Comparison of ENCODE assay signal across 22 cellular contexts in genomic region chr11:61862714-61863547, GRCh38. TPM values are rescaled to one million over a fixed set of nuclear protein-coding genes. Genes with fewer than 3 reads are reported as not detected.
A peak's percentile ranks its signal among the peaks of the same experiment; 100 is the strongest.
DNase-seq lines count a peak whose midpoint lies in the region; ATAC-seq, FAIRE-seq and TF ChIP-seq lines count a peak whose summit lies in the region.
"Had no signal": no experiment of that assay in that cellular context is flagged by ENCODE, and none has a peak within 500 bp of the region (broad histone marks: within the 10 kb centered on the region; RNA-seq: fewer than 3 reads in every experiment).

No MANE protein-coding gene starts in this region.

- H3K4me2 ChIP-seq in A549 (no peak overlapping the region), H1 (ENCODE audit: insufficient read depth in 1 of 2, low read depth in 2 of 2, low read length in 2 of 2) (no peak overlapping the region)

- H3K27ac ChIP-seq in A549 (no peak overlapping the region), H1 (ENCODE audit: low read depth, low read length) (no peak overlapping the region)
- H3K27ac ChIP-seq: HL-60, SJCRH30 had no signal

- CTCF ChIA-PET in A549 (lab: Yijun Ruan, JAX) (interaction anchor here (1.4 to 1.8 kb wide), 6 partner anchors 8 to 219 kb away, joined by 3 to 6 read pairs (median 5); no protein-coding TSS in a partner anchor), H1 (lab: Charles Lee; ENCODE audit: partially characterized antibody) (interaction anchor here (1.2 to 1.8 kb wide), 4 partner anchors 8 to 66 kb away, joined by 3 to 7 read pairs (median 5); no protein-coding TSS in a partner anchor)

- H3K9ac ChIP-seq in H1 (replicated peaks in 1 of 4; ENCODE audit: extremely low read depth in 1 of 4, low read depth in 3 of 4, low read length in 3 of 4) = no peak overlapping the region

- H4K91ac ChIP-seq in H1 (replicated peaks; ENCODE audit: insufficient read length, low read length) = no peak overlapping the region

- no peak for TF ChIP-seq CTCF in A549 (IDR thresholded peaks at IDR 0.05)
- no peak for TF ChIP-seq CTCF in H1 (IDR thresholded peaks at IDR 0.05; ENCODE audit: control extremely low read depth in 1 of 3, insufficient read depth in 1 of 3, low read depth in 1 of 3, low read length in 3 of 3)

- no peak overlapping the region for H2BK15ac ChIP-seq in H1 (ENCODE audit: low read length)

- TF ChIP-seq EP300 in A549 (IDR thresholded peaks at IDR 0.05) (no peak), H1 (IDR thresholded peaks at IDR 0.05; ENCODE audit: borderline replicate concordance in 1 of 2, low read depth in 2 of 2, low read length in 2 of 2) (no peak)

- no peak overlapping the region for H2BK12ac ChIP-seq in H1 (ENCODE audit: low read depth, low read length)

- no peak overlapping the region for H3K4me3 ChIP-seq in A549
- no peak overlapping the region for H3K4me3 ChIP-seq in H1 (ENCODE audit: extremely low read depth in 1 of 4, insufficient read depth in 2 of 4, low read depth in 3 of 4, low read length in 4 of 4)
- H3K4me3 ChIP-seq: MG63, SJCRH30 had no signal

- TF ChIP-seq RAD21 in A549 (conservative IDR thresholded peaks at IDR 0.05 in 1 of 2, IDR thresholded peaks at IDR 0.05 in 1 of 2) (no peak), H1 (IDR thresholded peaks at IDR 0.05 in 1 of 2, conservative IDR thresholded peaks at IDR 0.05 in 1 of 2; ENCODE audit: low read depth in 2 of 2, low read length in 2 of 2) (no peak)

- DNase-seq in A172 (ENCODE audit: low spot score) (peak; percentile 16), A549 (ENCODE audit: low read depth in 1 of 2, low spot score in 1 of 2) (no peak), RCC 7860 (ENCODE audit: low spot score) (peak; percentile 8), H1 (ENCODE audit: low read depth in 1 of 2, low spot score in 2 of 2) (no peak), NCI-H1105 treated with DMSO at 0.1 percent for 48 hours (lab: John Stamatoyannopoulos, UW) (no peak), NCI-H524 treated with DMSO at 0.1 percent for 48 hours (lab: John Stamatoyannopoulos, UW) (no peak)
- no peak for DNase-seq in activated CD4-positive, alpha-beta T cell treated with anti-CD3 and anti-CD28 coated beads, Interleukin-2, amount 50 U/mL, for 1 hour
- DNase-seq: COR-L47; DMS153; GF-D8; MG63; NCI-H1092; NCI-H146; NCI-H2081; NCI-H446 treated with DMSO at 0.1 percent for 48 hours; NCI-H748 treated with DMSO at 0.1 percent for 48 hours; NK-92 treated with Interleukin-12 subunit alpha and Interleukin-12 subunit beta, amount 100 ng/mL, for 24 hours; SJCRH30 had no signal

- no peak overlapping the region; the same call in 1 of the 2 replicates for H2BK5ac ChIP-seq in H1 (ENCODE audit: low read depth, low read length)

- H2BK120ac ChIP-seq in H1 (replicated peaks; ENCODE audit: low read depth, low read length) = no peak overlapping the region

- TF ChIP-seq POLR2A in A549 (IDR thresholded peaks at IDR 0.05; ENCODE audit: low read length) = no peak
- TF ChIP-seq POLR2A in H1 (IDR thresholded peaks at IDR 0.05; ENCODE audit: control extremely low read depth in 1 of 2, low read depth in 2 of 2, low read length in 2 of 2) = peak in 1 of 2 experiments; percentile 20; a peak in 1 of 3 replicates

- peaks cover 23 to 70% (median 46%) of the 10 kb centered on the region in 4 experiments for H3K36me3 ChIP-seq in H1 (ENCODE audit: control insufficient read depth in 2 of 4, insufficient read depth in 4 of 4, low read length in 3 of 4)
- H3K36me3 ChIP-seq: MG63, SJCRH30 had no signal

- no peak overlapping the region for H3K4ac ChIP-seq in H1 (replicated peaks; ENCODE audit: insufficient read length, low read depth, low read length)

- no peaks in the 10 kb centered on the region for H3K79me2 ChIP-seq in H1 (ENCODE audit: control insufficient read depth in 1 of 2, insufficient read depth in 2 of 2, low read length in 2 of 2)

- POLR2A ChIA-PET in A549 (lab: Yijun Ruan, JAX) (no interaction called here), H1 (lab: Charles Lee; ENCODE audit: partially characterized antibody) (interaction anchor here (0.6 to 1.1 kb wide), 2 partner anchors 9 to 16 kb away, joined by 3 read pairs; no protein-coding TSS in a partner anchor)

- no peak overlapping the region for H3K14ac ChIP-seq in H1 (ENCODE audit: insufficient read length)

- no peak for FAIRE-seq in A549 (lab: Jason Lieb, UNC)
- no peak for FAIRE-seq in RCC 7860 (lab: Jason Lieb, UNC)
- no peak for FAIRE-seq in H1 (lab: Jason Lieb, UNC)
- FAIRE-seq: H54 had no signal

- no peaks in the 10 kb centered on the region for H3K27me3 ChIP-seq in H1 (replicated peaks in 1 of 4; ENCODE audit: control insufficient read depth in 3 of 4, extremely low read depth in 1 of 4, insufficient read depth in 3 of 4, low read length in 3 of 4)
- H3K27me3 ChIP-seq: MG63, SJCRH30 had no signal

- no peak overlapping the region for H3K23ac ChIP-seq in H1 (ENCODE audit: insufficient read length)

- ATAC-seq in A549 (peak; percentile 10 to 12; a peak in 3 of 6 replicates), HG02970 (IDR thresholded peaks at IDR 0.05; ENCODE audit: low FRiP score, unreplicated experiment) (no peak)

- peak overlapping the region; percentile 8 for H4K8ac ChIP-seq in H1 (ENCODE audit: extremely low read depth, insufficient read depth, low read length)

- H4K5ac ChIP-seq in H1 (ENCODE audit: insufficient read length, low read depth, low read length) = no peak overlapping the region

- H3K18ac ChIP-seq in H1 (ENCODE audit: extremely low read depth, low read length) = no peak overlapping the region

- H3K4me1 ChIP-seq in A549 = no peaks in the 10 kb centered on the region
- H3K4me1 ChIP-seq in H1 (replicated peaks in 1 of 4; ENCODE audit: control insufficient read depth in 3 of 4, insufficient read depth in 4 of 4, low read length in 3 of 4) = no peaks in the 10 kb centered on the region
- H3K4me1 ChIP-seq: SJCRH30 had no signal

- H2AK5ac ChIP-seq in H1 (ENCODE audit: low read depth, low read length) = no peak overlapping the region

- 88% methylated on average over 13 of the region's 18 CpGs for WGBS in A549 (ENCODE audit: missing lambda C conversion rate)
- 95% methylated on average over 18 of the region's 18 CpGs; no CpG with 5 or more reads in 1 of the 2 experiments for WGBS in H1 (ENCODE audit: extremely low coverage in 1 of 2, insufficient coverage in 1 of 2, insufficient read length in 1 of 2, insufficient replicate concordance in 2 of 2, low coverage in 1 of 2, low lambda C conversion rate in 2 of 2, missing lambda C conversion rate in 1 of 2), 2 experiments

- no peak overlapping the region for H3K56ac ChIP-seq in H1 (replicated peaks; ENCODE audit: insufficient read length, low read depth, low read length)

- H3K9me3 ChIP-seq in A549 (no peaks in the 10 kb centered on the region), H1 (ENCODE audit: insufficient read depth in 2 of 2, low read depth in 1 of 2, low read length in 1 of 2) (no peaks in the 10 kb centered on the region)
- H3K9me3 ChIP-seq: MG63, SJCRH30 had no signal

- H4K20me1 ChIP-seq in H1 (replicated peaks in 1 of 2; ENCODE audit: control insufficient read depth in 1 of 2, insufficient read depth in 2 of 2, low read length in 2 of 2) = peaks cover 7 to 10% of the 10 kb centered on the region in 2 experiments

- no peak overlapping the region for H2AFZ ChIP-seq in H1 (ENCODE audit: low read length)

- H3K23me2 ChIP-seq in H1 (ENCODE audit: low read depth, low read length) = no peaks in the 10 kb centered on the region

- H3K79me1 ChIP-seq in H1 (ENCODE audit: low read depth, low read length) = no peaks in the 10 kb centered on the region

- no peak overlapping the region for H2BK20ac ChIP-seq in H1 (ENCODE audit: low read length)

RNA-seq across cellular contexts. Expression of gene FADS3, which starts 28.4 kb away (rescaled TPM):
- 139 and 190 TPM in 2 replicates for total RNA-seq in A172 (2014; rRNA removed; shearing (Covaris generic))
- polyA plus RNA-seq in A549 (2011; rRNA removed) = 17.5 and 22.3 TPM in 2 replicates
- polyA plus RNA-seq in A549 (2012; cell fraction: cytosol; rRNA removed) = 44.6 and 54.6 TPM in 2 replicates
- 235 and 296 TPM in 2 replicates for polyA plus RNA-seq in A549 (2012; cell fraction: nucleus; rRNA removed)
- 36.3 to 43.5 TPM (median 42.9 TPM) in 3 replicates for polyA plus RNA-seq in A549 (2017; fragmentation: RNase III; extraction: RNeasy Plus Mini Kit Qiagen cat#74134 plus additional on column Dnase treatment)
- 30.0 and 30.5 TPM in 2 replicates for polyA minus RNA-seq in A549 (2011; rRNA and poly(A)+ RNA removed)
- 40.2 and 43.8 TPM in 2 replicates for total RNA-seq in H1 (2021; fragmentation: NEBNext Ultra II Directional; extraction: Animal tissue kit (Norgen Biotek cat#: 25700))
- 76.3 and 113 TPM in 2 replicates for polyA plus RNA-seq in H1 (2011; rRNA removed)
- polyA plus RNA-seq in H1 (2011; cell fraction: cytosol; rRNA removed) = 75.7 TPM
- 349 TPM for polyA plus RNA-seq in H1 (2011; cell fraction: nucleus; rRNA removed)
- polyA plus RNA-seq in H1 (2012, experiment 1 of 2) = 35.5 to 56.1 TPM (median 47.0 TPM) in 4 replicates
- polyA plus RNA-seq in H1 (2012, experiment 2 of 2) = 45.1 TPM
- 69.5 TPM for polyA plus RNA-seq in H1 (2013, experiment 1 of 2)
- polyA plus RNA-seq in H1 (2013, experiment 2 of 2) = 71.8 TPM
- polyA minus RNA-seq in H1 (2011; rRNA and poly(A)+ RNA removed) = 31.1 and 40.9 TPM in 2 replicates
- polyA minus RNA-seq in H1 (2011; cell fraction: cytosol; rRNA and poly(A)+ RNA removed) = 34.5 TPM
- polyA minus RNA-seq in H1 (2011; cell fraction: nucleus; rRNA and poly(A)+ RNA removed) = 39.8 TPM

RNA-seq across cellular contexts. Expression of gene FADS2, which starts 34.8 kb away (rescaled TPM):
- 151 and 340 TPM in 2 replicates for total RNA-seq in A172 (2014; rRNA removed; shearing (Covaris generic))
- 215 and 278 TPM in 2 replicates for polyA plus RNA-seq in A549 (2011; rRNA removed)
- 187 and 222 TPM in 2 replicates for polyA plus RNA-seq in A549 (2012; cell fraction: cytosol; rRNA removed)
- polyA plus RNA-seq in A549 (2012; cell fraction: nucleus; rRNA removed) = 358 and 370 TPM in 2 replicates
- 184 to 391 TPM (median 352 TPM) in 3 replicates for polyA plus RNA-seq in A549 (2017; fragmentation: RNase III; extraction: RNeasy Plus Mini Kit Qiagen cat#74134 plus additional on column Dnase treatment)
- polyA minus RNA-seq in A549 (2011; rRNA and poly(A)+ RNA removed) = 649 and 679 TPM in 2 replicates
- total RNA-seq in H1 (2021; fragmentation: NEBNext Ultra II Directional; extraction: Animal tissue kit (Norgen Biotek cat#: 25700)) = 499 and 526 TPM in 2 replicates
- 635 and 701 TPM in 2 replicates for polyA plus RNA-seq in H1 (2011; rRNA removed)
- 497 TPM for polyA plus RNA-seq in H1 (2011; cell fraction: cytosol; rRNA removed)
- 671 TPM for polyA plus RNA-seq in H1 (2011; cell fraction: nucleus; rRNA removed)
- polyA plus RNA-seq in H1 (2012, experiment 1 of 2) = 387 to 431 TPM (median 414 TPM) in 4 replicates
- polyA plus RNA-seq in H1 (2012, experiment 2 of 2) = 532 TPM
- polyA plus RNA-seq in H1 (2013, experiment 1 of 2) = 1,100 TPM
- 1,238 TPM for polyA plus RNA-seq in H1 (2013, experiment 2 of 2)
- 977 and 989 TPM in 2 replicates for polyA minus RNA-seq in H1 (2011; rRNA and poly(A)+ RNA removed)
- polyA minus RNA-seq in H1 (2011; cell fraction: cytosol; rRNA and poly(A)+ RNA removed) = 321 TPM
- 205 TPM for polyA minus RNA-seq in H1 (2011; cell fraction: nucleus; rRNA and poly(A)+ RNA removed)

RNA-seq across cellular contexts. Expression of gene FADS1, which starts 46.1 kb away (rescaled TPM):
- total RNA-seq in A172 (2014; rRNA removed; shearing (Covaris generic)) = 55.3 and 84.2 TPM in 2 replicates
- 163 and 175 TPM in 2 replicates for polyA plus RNA-seq in A549 (2011; rRNA removed)
- polyA plus RNA-seq in A549 (2012; cell fraction: cytosol; rRNA removed) = 87.7 and 130 TPM in 2 replicates
- polyA plus RNA-seq in A549 (2012; cell fraction: nucleus; rRNA removed) = 112 and 123 TPM in 2 replicates
- 121 to 205 TPM (median 189 TPM) in 3 replicates for polyA plus RNA-seq in A549 (2017; fragmentation: RNase III; extraction: RNeasy Plus Mini Kit Qiagen cat#74134 plus additional on column Dnase treatment)
- 286 and 310 TPM in 2 replicates for polyA minus RNA-seq in A549 (2011; rRNA and poly(A)+ RNA removed)
- 115 and 116 TPM in 2 replicates for total RNA-seq in H1 (2021; fragmentation: NEBNext Ultra II Directional; extraction: Animal tissue kit (Norgen Biotek cat#: 25700))
- 141 and 160 TPM in 2 replicates for polyA plus RNA-seq in H1 (2011; rRNA removed)
- polyA plus RNA-seq in H1 (2011; cell fraction: cytosol; rRNA removed) = 127 TPM
- polyA plus RNA-seq in H1 (2011; cell fraction: nucleus; rRNA removed) = 141 TPM
- 83.3 to 97.8 TPM (median 90.8 TPM) in 4 replicates for polyA plus RNA-seq in H1 (2012, experiment 1 of 2)
- polyA plus RNA-seq in H1 (2012, experiment 2 of 2) = 40.1 TPM
- polyA plus RNA-seq in H1 (2013, experiment 1 of 2) = 153 TPM
- 174 TPM for polyA plus RNA-seq in H1 (2013, experiment 2 of 2)
- polyA minus RNA-seq in H1 (2011; rRNA and poly(A)+ RNA removed) = 251 and 278 TPM in 2 replicates
- polyA minus RNA-seq in H1 (2011; cell fraction: cytosol; rRNA and poly(A)+ RNA removed) = 150 TPM
- 146 TPM for polyA minus RNA-seq in H1 (2011; cell fraction: nucleus; rRNA and poly(A)+ RNA removed)

RNA-seq across cellular contexts. Expression of gene RAB3IL1, which starts 54.4 kb away (rescaled TPM):
- 2.4 and 8.5 TPM in 2 replicates for total RNA-seq in A172 (2014; rRNA removed; shearing (Covaris generic))
- polyA plus RNA-seq in A549 (2011; rRNA removed) (3.8 and 5.8 TPM in 2 replicates), A549 (2017; fragmentation: RNase III; extraction: RNeasy Plus Mini Kit Qiagen cat#74134 plus additional on column Dnase treatment) (5.0 to 6.6 TPM (median 6.2 TPM) in 3 replicates), H1 (2011; rRNA removed) (7.9 and 10.8 TPM in 2 replicates)
- polyA plus RNA-seq in A549 (2012; cell fraction: cytosol; rRNA removed) = 8.7 and 11.4 TPM in 2 replicates
- 10.1 and 10.9 TPM in 2 replicates for polyA plus RNA-seq in A549 (2012; cell fraction: nucleus; rRNA removed)
- polyA minus RNA-seq in A549 (2011; rRNA and poly(A)+ RNA removed) = 2.6 and 4.4 TPM in 2 replicates
- 5.7 and 6.8 TPM in 2 replicates for total RNA-seq in H1 (2021; fragmentation: NEBNext Ultra II Directional; extraction: Animal tissue kit (Norgen Biotek cat#: 25700))
- polyA plus RNA-seq in H1 (2011; cell fraction: cytosol; rRNA removed) = 7.0 TPM
- polyA plus RNA-seq in H1 (2011; cell fraction: nucleus; rRNA removed) = 9.4 TPM
- 5.8 to 13.8 TPM (median 7.0 TPM) in 4 replicates for polyA plus RNA-seq in H1 (2012, experiment 1 of 2)
- 62.0 TPM for polyA plus RNA-seq in H1 (2012, experiment 2 of 2)
- 4.5 TPM for polyA plus RNA-seq in H1 (2013, experiment 1 of 2)
- polyA plus RNA-seq in H1 (2013, experiment 2 of 2) = 6.3 TPM
- polyA minus RNA-seq in H1 (2011; rRNA and poly(A)+ RNA removed) = 3.0 and 3.2 TPM in 2 replicates
- polyA minus RNA-seq in H1 (2011; cell fraction: cytosol; rRNA and poly(A)+ RNA removed) = 6.1 TPM
- polyA minus RNA-seq in H1 (2011; cell fraction: nucleus; rRNA and poly(A)+ RNA removed) = 4.5 TPM
- total RNA-seq: B cell had no signal

Comparison
In these comparisons a context has a peak if more than half of its experiments do, and no peak if none do; other contexts are left out.
1. DNase-seq: peak in A172 (single experiment) and RCC 7860 (single experiment); none in A549 (0 of 2), H1 (0 of 2), NCI-H1105 treated with DMSO at 0.1 percent for 48 hours (single experiment), NCI-H524 treated with DMSO at 0.1 percent for 48 hours (single experiment) and activated CD4-positive, alpha-beta T cell treated with anti-CD3 and anti-CD28 coated beads, Interleukin-2, amount 50 U/mL, for 1 hour (single experiment).